Comparison of ENCODE assay signal across 24 cellular contexts in genomic region chr12:53856132-53856531, GRCh38.
"Had no signal": no experiment of that assay in that cellular context is flagged by ENCODE, and none has a peak within 500 bp of the region (broad histone marks: within the 10 kb centered on the region; RNA-seq: fewer than 3 reads in every experiment).

No MANE protein-coding gene starts in this region.

- H3K36me3 ChIP-seq: gastroesophageal sphincter, heart left ventricle, left lung, neural progenitor cell, prostate gland, right atrium auricular region, thyroid gland had no signal

- ATAC-seq: foreskin keratinocyte; gastroesophageal sphincter; heart left ventricle; left cardiac atrium; left lung; naive thymus-derived CD4-positive, alpha-beta T cell; sciatic nerve; stimulated activated naive CD8-positive, alpha-beta T cell treated with anti-CD3 and anti-CD28 coated beads, Interleukin-15, amount 100 ng/mL, for 72 hours had no signal

- H3K4me3 ChIP-seq: dorsolateral prefrontal cortex, gastroesophageal sphincter, heart left ventricle, hepatocyte, left lung, neural progenitor cell, prostate gland, right atrium auricular region, smooth muscle cell, thyroid gland had no signal

- H3K27ac ChIP-seq: dorsolateral prefrontal cortex, foreskin keratinocyte, gastroesophageal sphincter, heart left ventricle, hepatocyte, left lung, neural progenitor cell, prostate gland, right atrium auricular region, thyroid gland had no signal

- H3K9me3 ChIP-seq: gastroesophageal sphincter, left lung, prostate gland, right atrium auricular region, thyroid gland had no signal

- DNase-seq: dorsolateral prefrontal cortex; effector CD4-positive, alpha-beta T cell; foreskin keratinocyte; heart left ventricle; left cardiac atrium; left lung; mesenchymal stem cell; midbrain; naive thymus-derived CD4-positive, alpha-beta T cell; nucleus accumbens; stimulated activated CD4-positive, alpha-beta T cell treated with anti-CD3 and anti-CD28 coated beads, Interleukin-12 subunit alpha, Interleukin-12 subunit beta, amount 100 ng/mL, for 4 hours; stimulated activated CD4-positive, alpha-beta T cell treated with anti-CD3 and anti-CD28 coated beads, Interleukin-1b, Interleukin-23, amount 100 ng/mL, for 48 hours; stimulated activated CD4-positive, alpha-beta T cell treated with anti-CD3 and anti-CD28 coated beads, Interleukin-4, amount 100 ng/mL, for 1 hour; stimulated activated CD8-positive, alpha-beta memory T cell treated with anti-CD3 and anti-CD28 coated beads, Interleukin-4, amount 100 ng/mL, for 48 hours; stimulated activated naive CD4-positive, alpha-beta T cell; stimulated activated naive CD8-positive, alpha-beta T cell treated with anti-CD3 and anti-CD28 coated beads, Interleukin-15, amount 100 ng/mL, for 72 hours; thyroid gland had no signal

- H3K27me3 ChIP-seq: foreskin keratinocyte, right atrium auricular region, thyroid gland had no signal

- H3K4me1 ChIP-seq: gastroesophageal sphincter, heart left ventricle, left lung, neural progenitor cell, prostate gland, right atrium auricular region, thyroid gland had no signal
